In genomic region chr7:51314726-51315125, GRCh38 we compare ENCODE assay signal across 1 cellular context.
TF ChIP-seq lines count a peak whose summit lies in the region.

No MANE protein-coding gene starts in this region.

TF ChIP-seq in HepG2, 621 proteins besides CTCF, POLR2A, EP300 and RAD21:
- TF ChIP-seq ZNF574 (CRISPR knock-in tag; IDR thresholded peaks at IDR 0.05) (no peak), ZNF446 (CRISPR knock-in tag; IDR thresholded peaks at IDR 0.05) (no peak), ZNF263 (CRISPR knock-in tag; IDR thresholded peaks at IDR 0.05) (no peak), IKZF1 (IDR thresholded peaks at IDR 0.05) (no peak), BRD4 (CRISPR knock-in tag; IDR thresholded peaks at IDR 0.05) (no peak), NCOA5 (CRISPR knock-in tag; IDR thresholded peaks at IDR 0.05) (no peak), ZNF251 (CRISPR knock-in tag; IDR thresholded peaks at IDR 0.05) (no peak), SNAI1 (CRISPR knock-in tag; IDR thresholded peaks at IDR 0.05; ENCODE audit: borderline replicate concordance) (no peak), HNRNPLL (IDR thresholded peaks at IDR 0.05; ENCODE audit: low read depth, low read length, poor library complexity, severe bottlenecking) (no peak), TBP (CRISPR knock-in tag; IDR thresholded peaks at IDR 0.05) (no peak), NFYB (CRISPR knock-in tag; IDR thresholded peaks at IDR 0.05) (no peak), ZBTB7B (CRISPR knock-in tag; IDR thresholded peaks at IDR 0.05) (no peak)
TF ChIP-seq in HepG2: peak in this region for 0.
